In the genomic region with DNA sequence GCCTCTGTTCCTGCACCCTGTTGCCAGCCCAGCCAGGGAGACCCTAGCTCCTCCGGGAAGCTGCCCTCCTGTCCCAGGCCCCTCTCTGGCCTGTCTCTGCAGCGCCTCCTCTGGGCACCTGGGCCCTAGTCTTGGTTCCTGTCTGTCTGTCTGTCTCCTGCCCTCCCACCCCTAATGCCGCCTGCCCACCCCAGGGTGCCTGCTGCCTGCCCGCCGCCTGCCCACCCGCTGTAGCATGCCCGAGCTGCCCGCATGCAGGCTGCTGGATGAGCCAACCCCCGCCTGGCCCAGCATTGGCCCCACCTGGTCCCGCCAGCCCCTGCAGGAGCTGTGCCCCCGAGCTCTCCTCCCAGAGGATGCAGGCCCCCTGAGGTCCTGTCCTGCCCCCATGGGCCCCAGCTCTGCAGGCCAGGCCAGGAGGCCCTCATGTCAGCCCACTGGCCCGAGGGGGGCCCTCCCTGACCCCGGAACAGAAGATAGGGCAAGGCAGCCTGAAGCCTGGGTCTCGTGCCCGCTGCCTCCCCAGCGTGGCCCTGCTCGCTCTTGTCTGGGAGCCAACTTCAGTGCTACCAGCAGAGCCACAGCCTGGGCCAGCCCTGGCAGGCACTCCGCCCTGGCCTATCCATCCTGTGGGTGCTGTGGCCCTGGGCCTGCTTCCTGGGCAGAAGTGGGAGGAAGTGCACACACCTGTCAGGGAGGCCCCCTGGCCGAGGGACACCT, we compare ENCODE assay signal across 1 cellular context.
TF ChIP-seq lines count a peak whose summit lies in the region.

No MANE protein-coding gene starts in this region.

TF ChIP-seq in K562, 482 proteins besides CTCF, POLR2A, EP300 and RAD21:
- peak; percentile 68 for TF ChIP-seq POLR2G (IDR thresholded peaks at IDR 0.05; ENCODE audit: low read depth, low read length)
- TF ChIP-seq RBFOX2 (IDR thresholded peaks at IDR 0.05; ENCODE audit: low read depth, low read length): peak; percentile 43; the same call in 1 of the 2 replicates
- no peak for TF ChIP-seq TOE1 (IDR thresholded peaks at IDR 0.05; ENCODE audit: borderline replicate concordance)
- TF ChIP-seq TOE1 (CRISPR knock-in tag; IDR thresholded peaks at IDR 0.05; ENCODE audit: borderline replicate concordance, low read depth): no peak
